In the genomic region with DNA sequence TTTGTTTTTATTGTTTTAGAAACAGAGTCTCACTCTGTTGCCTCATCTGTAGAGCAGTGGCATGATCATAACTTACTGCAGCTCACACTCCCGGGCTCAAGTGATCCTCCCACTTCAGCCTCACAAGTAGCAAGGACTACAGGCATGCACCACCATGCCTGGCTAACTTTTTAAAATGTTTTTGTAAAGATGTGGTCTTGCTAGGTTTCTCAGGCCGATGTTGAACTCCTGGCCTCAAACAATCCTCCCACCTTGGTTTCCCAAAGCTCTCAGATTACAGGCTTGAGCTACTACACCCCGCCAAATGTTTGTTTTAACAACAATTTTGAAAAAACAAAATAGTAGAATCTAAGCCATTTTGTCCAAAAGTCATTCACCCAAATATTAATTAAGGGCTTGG, we compare ENCODE assay signal across 25 cellular contexts.
"Had no signal": no experiment of that assay in that cellular context is flagged by ENCODE, and none has a peak within 500 bp of the region (broad histone marks: within the 10 kb centered on the region; RNA-seq: fewer than 3 reads in every experiment).

No MANE protein-coding gene starts in this region.

- ATAC-seq: natural killer cell; psoas muscle; right cardiac atrium; right lobe of liver; stimulated activated effector memory CD8-positive, alpha-beta T cell treated with anti-CD3 and anti-CD28 coated beads, Interleukin-12 subunit alpha, Interleukin-12 subunit beta, amount 100 ng/mL, for 72 hours; stimulated activated naive B cell treated with anti-CD40 and anti-IgM and Interleukin-4, amounts not matched to agents 10 μg/mL and 1 μg/mL and 100 μg/mL, for 72 hours had no signal

- H3K27ac ChIP-seq: neural progenitor cell, ovary, parathyroid adenoma, psoas muscle, right lobe of liver, sigmoid colon, stomach, thoracic aorta, thyroid gland, tibial nerve, upper lobe of left lung, vagina had no signal

- H3K36me3 ChIP-seq: neural progenitor cell, ovary, right lobe of liver, sigmoid colon, stomach, thoracic aorta, thyroid gland, tibial nerve, upper lobe of left lung, vagina had no signal

- H3K9me3 ChIP-seq: ovary, psoas muscle, right lobe of liver, sigmoid colon, thoracic aorta, thyroid gland, upper lobe of left lung, vagina had no signal

- H3K4me1 ChIP-seq: parathyroid adenoma, psoas muscle, right lobe of liver, sigmoid colon, stomach, thyroid gland, tibial nerve, upper lobe of left lung, vagina had no signal

- DNase-seq: natural killer cell; occipital lobe; ovary; posterior cingulate gyrus; psoas muscle; right cardiac atrium; right lobe of liver; sigmoid colon; small intestine; stimulated activated CD4-positive, alpha-beta T cell treated with anti-CD3 and anti-CD28 coated beads, Interleukin-15, amount 100 ng/mL, for 24 hours; stimulated activated CD4-positive, alpha-beta T cell treated with anti-CD3 and anti-CD28 coated beads, Interleukin-2, amount 100 ng/mL, for 24 hours; stimulated activated CD4-positive, alpha-beta T cell treated with anti-CD3 and anti-CD28 coated beads, Interleukin-2, amount 100 ng/mL, for 48 hours; stimulated activated CD4-positive, alpha-beta T cell treated with anti-CD3 and anti-CD28 coated beads, Interleukin-4, amount 100 ng/mL, for 24 hours; stimulated activated naive B cell treated with anti-CD40 and anti-IgM and Interleukin-4, amounts not matched to agents 10 μg/mL and 1 μg/mL and 100 μg/mL, for 72 hours; stimulated activated naive CD4-positive, alpha-beta T cell treated with Interleukin-2 at 50 U/mL for 16 hours; stomach; thyroid gland; trophoblast cell; upper lobe of left lung had no signal

- H3K4me3 ChIP-seq: neural progenitor cell, ovary, psoas muscle, right lobe of liver, sigmoid colon, stomach, thoracic aorta, thyroid gland, tibial nerve, upper lobe of left lung, vagina had no signal
